Comparison of ENCODE assay signal across 9 cellular contexts in the genomic region with DNA sequence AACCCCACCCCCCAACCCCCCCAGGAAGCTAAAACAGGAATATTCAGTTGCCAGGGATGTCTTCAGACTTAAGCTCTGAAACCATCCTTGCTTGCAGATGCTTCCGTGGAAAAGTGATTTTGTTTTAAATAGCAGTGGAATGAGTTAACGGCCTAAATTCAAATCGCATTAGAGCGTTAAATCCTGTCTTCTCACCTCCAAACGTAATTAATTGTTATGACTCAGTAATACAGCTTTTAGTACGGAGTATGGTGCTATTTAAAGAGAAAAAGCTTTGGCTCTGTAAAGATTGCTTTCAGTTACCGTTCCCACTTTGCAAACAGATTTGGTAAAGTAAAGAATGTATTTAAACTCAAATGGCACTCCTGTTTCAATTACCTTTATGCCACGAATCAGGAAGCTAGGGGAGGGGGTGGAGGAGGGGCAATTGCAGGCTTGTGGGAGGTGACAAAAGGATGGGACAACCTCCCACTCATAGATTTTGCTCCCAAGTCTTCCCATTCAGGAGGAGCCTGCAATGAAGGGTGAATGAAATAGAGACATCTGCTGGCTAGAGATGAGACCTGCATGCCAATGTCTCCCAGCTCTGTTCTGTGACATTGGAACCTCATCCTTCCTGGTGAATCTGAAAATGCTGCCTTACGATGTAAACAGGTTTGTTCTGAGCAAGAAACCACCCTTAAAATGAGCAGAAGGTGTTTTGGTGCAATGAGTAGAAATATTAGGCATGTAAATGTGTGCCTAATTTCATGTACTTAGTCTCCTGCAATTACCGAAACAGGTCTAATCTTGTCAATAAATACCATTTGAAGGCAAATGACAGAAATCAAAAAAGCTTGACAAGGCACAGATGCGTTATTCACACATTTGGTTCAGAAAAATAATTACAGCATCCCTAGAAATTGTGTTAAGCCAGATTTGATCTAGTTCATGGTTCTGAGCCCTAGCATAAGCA. TPM values are rescaled to one million over a fixed set of nuclear protein-coding genes. Genes with fewer than 3 reads are reported as not detected.
DNase-seq lines count a peak whose midpoint lies in the region; ATAC-seq, FAIRE-seq and TF ChIP-seq lines count a peak whose summit lies in the region.
"Had no signal": no experiment of that assay in that cellular context is flagged by ENCODE, and none has a peak within 500 bp of the region (broad histone marks: within the 10 kb centered on the region; RNA-seq: fewer than 3 reads in every experiment).

No MANE protein-coding gene starts in this region.

- H3K9me1 ChIP-seq in endothelial cell of umbilical vein (replicated peaks; ENCODE audit: control insufficient read depth, extremely low read depth, insufficient read depth, low read length), result no peaks in the 10 kb centered on the region

- peak; percentile 76 for ATAC-seq in GM21529 (IDR thresholded peaks at IDR 0.05; ENCODE audit: unreplicated experiment)
- peak; percentile 79 for ATAC-seq in aorta (ENCODE audit: low FRiP score)

- peak; percentile 58 for FAIRE-seq in endothelial cell of umbilical vein (lab: Jason Lieb, UNC)

- DNase-seq in DMS79 treated with DMSO at 0.1 percent for 48 hours (lab: John Stamatoyannopoulos, UW) (peak; percentile 45), PC-9 (peak; percentile 40 to 61), endothelial cell of umbilical vein (ENCODE audit: low read depth, low spot score) (peak; percentile 21), medulla oblongata (ENCODE audit: extremely low spot score) (peak; percentile 91), aorta (peak in 1 of 2 donors; percentile 51)
- no peak for DNase-seq in activated T-helper 1 cell treated with anti-CD3 and anti-CD28 coated beads, Interleukin-12 subunit alpha, Interleukin-12 subunit beta, Interleukin-2, Interleukin-4 antibody, amounts not matched to agents 30 ng/mL and 10 ng/mL and 1 ng/mL, durations not matched to agents 14 hours and 24 hours and 36 hours (ENCODE audit: low spot score)

- CTCF ChIA-PET in PC-9 (lab: Charles Lee) (interaction anchor here (0.6 to 1.4 kb wide), 6 partner anchors 22 to 1432 kb away, joined by 3 to 19 read pairs (median 6); no protein-coding TSS in a partner anchor), endothelial cell of umbilical vein (lab: Charles Lee) (interaction anchor here (0.6 to 3.9 kb wide), 15 partner anchors 9 to 1616 kb away, joined by 3 to 75 read pairs (median 3); no protein-coding TSS in a partner anchor)

- H3K4me3 Mint-ChIP-seq in activated T-helper 1 cell treated with anti-CD3 and anti-CD28 coated beads, Interleukin-12 subunit alpha, Interleukin-12 subunit beta, Interleukin-2, Interleukin-4 antibody, amounts not matched to agents 30 ng/mL and 10 ng/mL and 1 ng/mL, durations not matched to agents 14 hours and 24 hours and 36 hours, result no peak overlapping the region

- no peaks in the 10 kb centered on the region for H3K9me2 ChIP-seq in PC-9 (ENCODE audit: insufficient read depth)

- H3K27ac Mint-ChIP-seq in activated T-helper 1 cell treated with anti-CD3 and anti-CD28 coated beads, Interleukin-12 subunit alpha, Interleukin-12 subunit beta, Interleukin-2, Interleukin-4 antibody, amounts not matched to agents 30 ng/mL and 10 ng/mL and 1 ng/mL, durations not matched to agents 14 hours and 24 hours and 36 hours, result no peak overlapping the region
- H3K27ac Mint-ChIP-seq: activated naive CD4-positive, alpha-beta T cell treated with anti-CD3 and anti-CD28 coated beads, Interleukin-2, amount 50 U/mL, for 72 hours had no signal

- H4K20me1 ChIP-seq in KMS-11 (ENCODE audit: insufficient read depth), result no peaks in the 10 kb centered on the region
- no peaks in the 10 kb centered on the region for H4K20me1 ChIP-seq in PC-9 (ENCODE audit: insufficient read depth)
- H4K20me1 ChIP-seq in endothelial cell of umbilical vein (replicated peaks; ENCODE audit: control insufficient read depth, extremely low read depth, insufficient read depth, low read length), result no peaks in the 10 kb centered on the region

- H3K79me2 ChIP-seq in KMS-11 (ENCODE audit: insufficient read depth, low read depth) (no peaks in the 10 kb centered on the region), PC-9 (ENCODE audit: low read depth) (no peaks in the 10 kb centered on the region), endothelial cell of umbilical vein (ENCODE audit: control insufficient read depth, insufficient read depth, low read length) (no peaks in the 10 kb centered on the region)

- intact Hi-C loops in PC-9 (cut with micrococcal nuclease; ENCODE audit: unreplicated experiment), result loop anchor here (1.0 to 5.0 kb wide), 3 partner anchors 140 to 1226 kb away; no protein-coding TSS in a partner anchor
- intact Hi-C loops in endothelial cell of umbilical vein (cut with micrococcal nuclease), result no loop called here
- intact Hi-C loops in aorta (cut with DNase I), result loop anchor here (2.0 to 10.0 kb wide), 6 partner anchors 136 to 591 kb away; no protein-coding TSS in a partner anchor
- intact Hi-C loops in activated T-helper 1 cell treated with anti-CD3 and anti-CD28 coated beads, Interleukin-12 subunit alpha, Interleukin-12 subunit beta, Interleukin-2, Interleukin-4 antibody, amounts not matched to agents 30 ng/mL and 10 ng/mL and 1 ng/mL, durations not matched to agents 14 hours and 24 hours and 36 hours (cut with micrococcal nuclease), result no loop called here

- no peak overlapping the region for H3K27ac ChIP-seq in KMS-11
- no peak overlapping the region for H3K27ac ChIP-seq in PC-9
- no peak overlapping the region for H3K27ac ChIP-seq in endothelial cell of umbilical vein (ENCODE audit: insufficient read depth, low read depth, low read length)
- H3K27ac ChIP-seq in aorta (ENCODE audit: low read depth in 1 of 2, low read length in 2 of 2), result no peak overlapping the region

- dilution Hi-C loops in endothelial cell of umbilical vein (cut with MboI; ENCODE audit: extremely low pct_ligation_motif_present, low sequenced_read_pairs), result no loop called here

- TF ChIP-seq POLR2A in endothelial cell of umbilical vein (IDR thresholded peaks at IDR 0.05; ENCODE audit: low read depth, low read length), result no peak

- H3K4me1 Mint-ChIP-seq in activated T-helper 1 cell treated with anti-CD3 and anti-CD28 coated beads, Interleukin-12 subunit alpha, Interleukin-12 subunit beta, Interleukin-2, Interleukin-4 antibody, amounts not matched to agents 30 ng/mL and 10 ng/mL and 1 ng/mL, durations not matched to agents 14 hours and 24 hours and 36 hours (ENCODE audit: low read depth), result no peaks in the 10 kb centered on the region

- H3F3A ChIP-seq in PC-9 (ENCODE audit: insufficient read depth, low read depth), result no peaks in the 10 kb centered on the region

- H3K36me3 Mint-ChIP-seq in activated T-helper 1 cell treated with anti-CD3 and anti-CD28 coated beads, Interleukin-12 subunit alpha, Interleukin-12 subunit beta, Interleukin-2, Interleukin-4 antibody, amounts not matched to agents 30 ng/mL and 10 ng/mL and 1 ng/mL, durations not matched to agents 14 hours and 24 hours and 36 hours (ENCODE audit: low read depth), result no peaks in the 10 kb centered on the region
- H3K36me3 Mint-ChIP-seq: activated naive CD4-positive, alpha-beta T cell treated with anti-CD3 and anti-CD28 coated beads, Interleukin-2, amount 50 U/mL, for 72 hours had no signal

- peak overlapping the region; percentile 29; the same call in 1 of the 2 replicates for H3K4me2 ChIP-seq in KMS-11
- peak overlapping the region; percentile 68 for H3K4me2 ChIP-seq in PC-9
- no peak overlapping the region for H3K4me2 ChIP-seq in endothelial cell of umbilical vein (ENCODE audit: insufficient read depth, low read length)

- WGBS in aorta, 2 donors, result 13 to 15% methylated on average over 11 of the region's 11 CpGs

- H3K9me3 Mint-ChIP-seq in activated T-helper 1 cell treated with anti-CD3 and anti-CD28 coated beads, Interleukin-12 subunit alpha, Interleukin-12 subunit beta, Interleukin-2, Interleukin-4 antibody, amounts not matched to agents 30 ng/mL and 10 ng/mL and 1 ng/mL, durations not matched to agents 14 hours and 24 hours and 36 hours, result no peaks in the 10 kb centered on the region
- H3K9me3 Mint-ChIP-seq: activated naive CD4-positive, alpha-beta T cell treated with anti-CD3 and anti-CD28 coated beads, Interleukin-2, amount 50 U/mL, for 72 hours had no signal

- peak; percentile 60; the same call in 1 of the 2 replicates for TF ChIP-seq CTCF in KMS-11 (conservative IDR thresholded peaks at IDR 0.05; ENCODE audit: low read depth, low read length)
- peak; percentile 74 for TF ChIP-seq CTCF in PC-9 (conservative IDR thresholded peaks at IDR 0.05)
- peak; percentile 45 to 51 for TF ChIP-seq CTCF in endothelial cell of umbilical vein (IDR thresholded peaks at IDR 0.05; ENCODE audit: extremely low read depth in 1 of 2, insufficient read depth in 1 of 2, low read depth in 1 of 2, low read length in 2 of 2)

- H3K27me3 ChIP-seq in KMS-11 (ENCODE audit: insufficient read depth, low read depth) (no peaks in the 10 kb centered on the region), PC-9 (ENCODE audit: insufficient read depth, low read depth) (peaks cover 18% of the 10 kb centered on the region), endothelial cell of umbilical vein (ENCODE audit: control insufficient read depth in 2 of 2, insufficient read depth in 2 of 2, low read length in 2 of 2) (no peaks in the 10 kb centered on the region), aorta (ENCODE audit: control insufficient read depth in 1 of 2, insufficient read depth in 2 of 2, low read length in 1 of 2) (no peaks in the 10 kb centered on the region)

- peaks cover 14% of the 10 kb centered on the region for H3K27me3 Mint-ChIP-seq in activated T-helper 1 cell treated with anti-CD3 and anti-CD28 coated beads, Interleukin-12 subunit alpha, Interleukin-12 subunit beta, Interleukin-2, Interleukin-4 antibody, amounts not matched to agents 30 ng/mL and 10 ng/mL and 1 ng/mL, durations not matched to agents 14 hours and 24 hours and 36 hours (ENCODE audit: insufficient read depth)

- H3K4me1 ChIP-seq in KMS-11 (ENCODE audit: low read depth, poor library complexity, severe bottlenecking) (peaks cover 4% of the 10 kb centered on the region), PC-9 (replicated peaks; ENCODE audit: insufficient read depth) (peaks cover 5% of the 10 kb centered on the region; the same call in 1 of the 2 replicates), endothelial cell of umbilical vein (ENCODE audit: control insufficient read depth, extremely low read depth, insufficient read depth, low read length) (no peaks in the 10 kb centered on the region), aorta (ENCODE audit: control insufficient read depth in 1 of 2, insufficient read depth in 2 of 2, low read length in 2 of 2) (no peaks in the 10 kb centered on the region)

- H3K9ac ChIP-seq in KMS-11 (no peak overlapping the region), endothelial cell of umbilical vein (replicated peaks; ENCODE audit: extremely low read depth, insufficient read depth, low read length) (no peak overlapping the region)

- BruUV-seq in PC-9 (replicated peaks; lab: Mats Ljungman, UMichigan), result no TSS peak
- BruUV-seq in endothelial cell of umbilical vein (replicated peaks; lab: Mats Ljungman, UMichigan), result no TSS peak

- H3K4me3 ChIP-seq in KMS-11 (IDR thresholded peaks at IDR 0.05; ENCODE audit: insufficient read depth, low read depth, low read length) (no peak overlapping the region), PC-9 (peak overlapping the region; percentile 40; the same call in 1 of the 2 replicates), endothelial cell of umbilical vein (replicated peaks in 1 of 3; ENCODE audit: insufficient read depth in 1 of 3, low read depth in 1 of 3, low read length in 3 of 3) (no peak overlapping the region), aorta (ENCODE audit: low read length in 2 of 2) (peak overlapping the region in 1 of 2 donors; percentile 31)

- POLR2A ChIA-PET in PC-9 (lab: Charles Lee; ENCODE audit: unreplicated experiment) (interaction anchor here (0.7 kb wide), 1 partner anchor 431 kb away, joined by 6 read pairs; no protein-coding TSS in a partner anchor), endothelial cell of umbilical vein (lab: Charles Lee) (interaction anchor here (0.8 kb wide), 1 partner anchor 668 kb away, joined by 7 read pairs; no protein-coding TSS in a partner anchor)

- H3K9me3 ChIP-seq in PC-9 (ENCODE audit: insufficient read depth, low read depth) (no peaks in the 10 kb centered on the region), endothelial cell of umbilical vein (replicated peaks; ENCODE audit: control insufficient read depth, insufficient read depth, low read length) (no peaks in the 10 kb centered on the region), aorta (ENCODE audit: control insufficient read depth, low read length) (no peaks in the 10 kb centered on the region)

- H3K36me3 ChIP-seq in KMS-11 (ENCODE audit: insufficient read depth), result no peaks in the 10 kb centered on the region
- H3K36me3 ChIP-seq in PC-9 (ENCODE audit: low read depth), result no peaks in the 10 kb centered on the region
- H3K36me3 ChIP-seq in endothelial cell of umbilical vein (ENCODE audit: control insufficient read depth in 2 of 2, extremely low read depth in 1 of 2, insufficient read depth in 2 of 2, low read length in 2 of 2), result no peaks in the 10 kb centered on the region
- H3K36me3 ChIP-seq in aorta (ENCODE audit: control insufficient read depth in 1 of 2, insufficient read depth in 2 of 2, low read length in 1 of 2), result no peaks in the 10 kb centered on the region

- H2AFZ ChIP-seq in KMS-11 (ENCODE audit: low read depth), result peak overlapping the region; percentile 41; the same call in 1 of the 2 replicates
- no peak overlapping the region for H2AFZ ChIP-seq in PC-9
- H2AFZ ChIP-seq in endothelial cell of umbilical vein (ENCODE audit: low read depth, low read length), result no peak overlapping the region

RNA-seq across cellular contexts. Expression of a gene that starts 2.6 kb away (rescaled TPM):
- total RNA-seq in PC-9 (2021) (not detected in 2 replicates), endothelial cell of umbilical vein (not detected in 2 replicates), aorta (10 to 100 TPM; 44.8 to 88.6 TPM)
- polyA plus RNA-seq in endothelial cell of umbilical vein (not detected in 2 replicates), aorta (10 to 100 TPM; 66.5 to 67.2 TPM)
- polyA plus RNA-seq in endothelial cell of umbilical vein (2011; cell fraction: cytosol; rRNA removed), result not detected in 2 replicates
- not detected in 2 replicates for polyA plus RNA-seq in endothelial cell of umbilical vein (2011; cell fraction: nucleus; rRNA removed)
- not detected in 2 replicates for polyA plus RNA-seq in endothelial cell of umbilical vein (2012)
- not detected in 2 replicates for polyA minus RNA-seq in endothelial cell of umbilical vein
- not detected for polyA minus RNA-seq in endothelial cell of umbilical vein (2011; cell fraction: cytosol; rRNA and poly(A)+ RNA removed)
- not detected in 2 replicates for polyA minus RNA-seq in endothelial cell of umbilical vein (2011; cell fraction: nucleus; rRNA and poly(A)+ RNA removed)
- total RNA-seq in activated T-helper 1 cell treated with anti-CD3 and anti-CD28 coated beads, Interleukin-12 subunit alpha, Interleukin-12 subunit beta, Interleukin-2, Interleukin-4 antibody, amounts not matched to agents 30 ng/mL and 10 ng/mL and 1 ng/mL, durations not matched to agents 14 hours and 24 hours and 36 hours, result not detected in 2 replicates
- total RNA-seq: activated naive CD4-positive, alpha-beta T cell treated with anti-CD3 and anti-CD28 coated beads, Interleukin-2, amount 50 U/mL, for 72 hours had no signal

Comparison
In these comparisons a context has a peak if more than half of its experiments do, and no peak if none do; other contexts are left out.
1. RNA of a gene that starts 2.6 kb away (total RNA-seq): 44.8 to 88.6 TPM in aorta; not detected in PC-9, not detected in endothelial cell of umbilical vein and not detected in activated T-helper 1 cell treated with anti-CD3 and anti-CD28 coated beads, Interleukin-12 subunit alpha, Interleukin-12 subunit beta, Interleukin-2, Interleukin-4 antibody, amounts not matched to agents 30 ng/mL and 10 ng/mL and 1 ng/mL, durations not matched to agents 14 hours and 24 hours and 36 hours; every median in the first group is over 10 times any median in the second.
2. intact Hi-C loops: an anchor here in PC-9 (1.0 to 5.0 kb wide) and aorta (2.0 to 10.0 kb wide); none called in endothelial cell of umbilical vein and activated T-helper 1 cell treated with anti-CD3 and anti-CD28 coated beads, Interleukin-12 subunit alpha, Interleukin-12 subunit beta, Interleukin-2, Interleukin-4 antibody, amounts not matched to agents 30 ng/mL and 10 ng/mL and 1 ng/mL, durations not matched to agents 14 hours and 24 hours and 36 hours.
3. Peak in every context shown above with its lines, with median percentiles within 50 percentile points of each other: CTCF ChIP-seq.